Comparison of ENCODE assay signal across 21 cellular contexts in the genomic region with DNA sequence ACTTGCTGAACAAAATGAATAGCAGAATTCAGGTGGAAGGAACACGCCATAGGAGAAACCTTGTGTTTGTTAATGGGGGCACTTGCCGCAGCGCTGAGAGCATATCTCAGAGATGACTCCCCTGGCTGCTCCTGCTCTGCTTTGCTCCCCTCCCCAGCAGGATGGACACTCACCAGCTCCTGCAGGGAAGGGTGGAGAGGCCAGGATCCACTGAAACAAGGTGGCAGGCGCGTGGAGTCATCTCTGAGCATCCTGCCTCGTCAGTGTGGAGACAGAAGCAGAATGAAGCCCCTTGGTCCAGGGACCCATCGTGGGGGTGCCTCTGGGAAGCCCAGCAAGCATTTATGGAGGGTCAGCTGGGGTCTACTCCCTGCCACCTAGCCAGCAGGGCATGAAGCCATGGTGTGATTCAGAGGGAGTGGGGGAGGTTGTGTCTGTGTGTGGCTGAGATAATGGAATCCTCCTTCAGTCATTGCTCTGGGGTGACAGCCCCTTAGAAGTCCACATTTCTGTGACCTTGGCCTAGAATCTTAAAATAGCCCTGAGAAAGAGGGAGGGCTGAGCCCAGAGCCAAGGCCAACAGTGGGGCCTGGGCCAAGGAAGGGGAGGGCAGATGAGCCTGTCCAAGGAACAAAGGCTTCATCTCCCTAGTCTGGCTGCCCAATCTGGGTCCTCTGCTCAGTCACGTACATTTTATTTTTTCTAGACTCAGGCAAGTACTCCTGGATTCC.
DNase-seq lines count a peak whose midpoint lies in the region; ATAC-seq, FAIRE-seq and TF ChIP-seq lines count a peak whose summit lies in the region.
"Had no signal": no experiment of that assay in that cellular context is flagged by ENCODE, and none has a peak within 500 bp of the region (broad histone marks: within the 10 kb centered on the region; RNA-seq: fewer than 3 reads in every experiment).

No MANE protein-coding gene starts in this region.

- no peak for FAIRE-seq in HepG2 (lab: Jason Lieb, UNC)
- FAIRE-seq: astrocyte, colon had no signal

- H2BK5ac ChIP-seq in neuronal stem cell (ENCODE audit: low read length): peak overlapping the region; percentile 21

- TF ChIP-seq CTCF in right lobe of liver (IDR thresholded peaks at IDR 0.05): no peak
- TF ChIP-seq CTCF in HepG2 (CRISPR knock-in tag; IDR thresholded peaks at IDR 0.05): no peak

- intact Hi-C loops in right lobe of liver (cut with DNase I): no loop called here
- intact Hi-C loops in HepG2 (cut with micrococcal nuclease; ENCODE audit: unreplicated experiment): no loop called here
- intact Hi-C loops in left cardiac atrium (cut with DNase I): no loop called here

- peak in 1 of 3 donors; percentile 67 for DNase-seq in right lobe of liver
- DNase-seq in HepG2 (ENCODE audit: low spot score): no peak
- peak; percentile 49 for DNase-seq in left cardiac atrium
- DNase-seq in neuronal stem cell (ENCODE audit: low spot score): no peak
- peak; percentile 67 for DNase-seq in ureter (ENCODE audit: low spot score)
- DNase-seq in medulla oblongata (ENCODE audit: extremely low spot score): no peak
- DNase-seq: 8988T; activated CD4-positive, alpha-beta T cell treated with anti-CD3 and anti-CD28 coated beads for 1 hour; activated CD8-positive, alpha-beta memory T cell treated with anti-CD3 and anti-CD28 coated beads for 24 hours; activated naive CD4-positive, alpha-beta T cell treated with anti-CD3 and anti-CD28 coated beads for 36 hours; activated T-cell treated with anti-CD3 and anti-CD28 coated beads, Interleukin-2, amount 50 U/mL, for 4 hours; naive thymus-derived CD8-positive, alpha-beta T cell; NCI-H2107; NCI-H510A treated with DMSO at 0.1 percent for 48 hours; T-helper 9 cell had no signal

- H3K79me2 ChIP-seq in HepG2 (ENCODE audit: insufficient read depth, low read length): no peaks in the 10 kb centered on the region

- no peaks in the 10 kb centered on the region for H4K20me1 ChIP-seq in HepG2 (ENCODE audit: insufficient read depth, low read length)

- H3K18ac ChIP-seq in neuronal stem cell (ENCODE audit: low read length): peak overlapping the region; percentile 52

- no peak overlapping the region for H3K4me3 ChIP-seq in right lobe of liver
- H3K4me3 ChIP-seq in HepG2 (replicated peaks in 1 of 3; ENCODE audit: insufficient read depth in 1 of 3, low read depth in 2 of 3, low read length in 3 of 3): no peak overlapping the region
- H3K4me3 ChIP-seq in neuronal stem cell (ENCODE audit: low read length in 2 of 2): no peak overlapping the region
- H3K4me3 ChIP-seq: HAP-1, vagina had no signal

- peak; percentile 33 to 68 (median 46) for ATAC-seq in right lobe of liver
- no peak for ATAC-seq in HepG2
- peak; percentile 90 to 92 for ATAC-seq in left cardiac atrium
- ATAC-seq in HG02763 (IDR thresholded peaks at IDR 0.05; ENCODE audit: unreplicated experiment): no peak
- no peak for ATAC-seq in GM21447 (IDR thresholded peaks at IDR 0.05; ENCODE audit: unreplicated experiment)
- ATAC-seq: activated T-cell treated with anti-CD3 and anti-CD28 coated beads, Interleukin-2, amount 50 U/mL, for 4 hours; naive thymus-derived CD8-positive, alpha-beta T cell had no signal

- H3K4ac ChIP-seq in neuronal stem cell (ENCODE audit: low read length): no peak overlapping the region

- H2AFZ ChIP-seq in HepG2 (ENCODE audit: low read length): no peak overlapping the region
- H2AFZ ChIP-seq in neuronal stem cell (ENCODE audit: low read length): no peak overlapping the region

- BruUV-seq in HepG2 (replicated peaks; lab: Mats Ljungman, UMichigan): no TSS peak

- H3K4me1 ChIP-seq in right lobe of liver (peaks cover 0 to 39% (median 16%) of the 10 kb centered on the region in 4 donors), HepG2 (ENCODE audit: insufficient read depth, low read length) (no peaks in the 10 kb centered on the region), neuronal stem cell (ENCODE audit: control insufficient read depth in 2 of 2, insufficient read depth in 1 of 2, low read depth in 1 of 2, low read length in 2 of 2) (peaks cover 0 to 7% of the 10 kb centered on the region in 2 donors)
- H3K4me1 ChIP-seq: HAP-1 had no signal

- H3K14ac ChIP-seq in neuronal stem cell (ENCODE audit: low read length): no peak overlapping the region

- H3K27ac ChIP-seq in right lobe of liver (peak overlapping the region in 1 of 3 donors; percentile 69), HepG2 (ENCODE audit: extremely low read length, insufficient read depth, low read length) (no peak overlapping the region), neuronal stem cell (replicated peaks; ENCODE audit: low read length) (no peak overlapping the region)
- H3K27ac ChIP-seq: vagina had no signal

- H2BK12ac ChIP-seq in neuronal stem cell (ENCODE audit: low read length): no peak overlapping the region

- H4K91ac ChIP-seq in neuronal stem cell (ENCODE audit: low read depth, low read length, poor library complexity): no peak overlapping the region

- POLR2A ChIA-PET in HepG2 (lab: Yijun Ruan, JAX): no interaction called here

- CTCF ChIA-PET in HepG2 (lab: Yijun Ruan, JAX; ENCODE audit: low intra/inter-chr PET ratio, low total read pairs): no interaction called here

- H3K4me2 ChIP-seq in HepG2 (ENCODE audit: low read depth, low read length): no peak overlapping the region
- H3K4me2 ChIP-seq in neuronal stem cell (ENCODE audit: insufficient read depth, low read length, poor library complexity, severe bottlenecking): no peak overlapping the region

- H3K36me3 ChIP-seq in right lobe of liver (no peaks in the 10 kb centered on the region), HepG2 (replicated peaks in 1 of 2; ENCODE audit: control insufficient read depth in 1 of 2, insufficient read depth in 2 of 2, low read length in 2 of 2) (no peaks in the 10 kb centered on the region), neuronal stem cell (replicated peaks in 1 of 2; ENCODE audit: control insufficient read depth in 2 of 2, insufficient read depth in 2 of 2, low read length in 2 of 2) (no peaks in the 10 kb centered on the region)
- H3K36me3 ChIP-seq: HAP-1, vagina had no signal

- TF ChIP-seq EP300 in HepG2 (IDR thresholded peaks at IDR 0.05; ENCODE audit: low read depth in 2 of 2, low read length in 2 of 2) (no peak), HepG2 (CRISPR knock-in tag; IDR thresholded peaks at IDR 0.05; ENCODE audit: borderline replicate concordance) (no peak)

- H3K27me3 ChIP-seq in right lobe of liver: no peaks in the 10 kb centered on the region
- H3K27me3 ChIP-seq in HepG2 (ENCODE audit: control insufficient read depth in 1 of 2, insufficient read depth in 2 of 2, low read length in 2 of 2): peaks cover 0 to 5% of the 10 kb centered on the region in 2 experiments; a peak in 1 of 5 replicates
- no peaks in the 10 kb centered on the region for H3K27me3 ChIP-seq in neuronal stem cell (ENCODE audit: control insufficient read depth in 3 of 3, insufficient read depth in 3 of 3, low read depth in 1 of 3, low read length in 3 of 3)
- H3K27me3 ChIP-seq: vagina had no signal

- H3K9me3 ChIP-seq in right lobe of liver (no peaks in the 10 kb centered on the region), HepG2 (ENCODE audit: low read length) (no peaks in the 10 kb centered on the region), neuronal stem cell (replicated peaks in 1 of 2; ENCODE audit: control insufficient read depth in 2 of 2, insufficient read depth in 1 of 2, low read depth in 1 of 2, low read length in 2 of 2) (no peaks in the 10 kb centered on the region)
- H3K9me3 ChIP-seq: HAP-1, vagina had no signal

- TF ChIP-seq RAD21 in HepG2 (CRISPR knock-in tag; IDR thresholded peaks at IDR 0.05): no peak

- WGBS in right lobe of liver (ENCODE audit: insufficient coverage, low coverage, low lambda C conversion rate, missing lambda C conversion rate): 58% methylated on average over 3 of the region's 8 CpGs
- 72% methylated on average over 4 of the region's 8 CpGs for WGBS in HepG2 (ENCODE audit: low lambda C conversion rate)
- no CpG with 5 or more reads among the region's 8 CpGs for WGBS in neuronal stem cell (ENCODE audit: extremely low coverage in 2 of 2, insufficient read length in 2 of 2, insufficient replicate concordance in 1 of 2), 2 donors

- no peaks in the 10 kb centered on the region for H3K79me1 ChIP-seq in neuronal stem cell (ENCODE audit: low read depth, low read length)

- H3K9ac ChIP-seq in HepG2 (ENCODE audit: insufficient read depth, low read depth, low read length) (no peak overlapping the region), neuronal stem cell (ENCODE audit: low read depth, low read length, poor library complexity) (no peak overlapping the region)

- TF ChIP-seq POLR2A in right lobe of liver (IDR thresholded peaks at IDR 0.05) (no peak), HepG2 (IDR thresholded peaks at IDR 0.05; ENCODE audit: insufficient read depth in 1 of 2, low read depth in 2 of 2, low read length in 2 of 2) (no peak)

- H2BK15ac ChIP-seq in neuronal stem cell (ENCODE audit: low read length): no peak overlapping the region

- H4K8ac ChIP-seq in neuronal stem cell (ENCODE audit: low read depth, low read length): no peak overlapping the region

- H3K23ac ChIP-seq in neuronal stem cell (ENCODE audit: low read depth, low read length, poor library complexity): peak overlapping the region; percentile 31

- H2BK120ac ChIP-seq in neuronal stem cell (ENCODE audit: low read depth, low read length): no peak overlapping the region

- in situ Hi-C loops in HepG2 (cut with HindIII; ENCODE audit: extremely low pct_ligation_motif_present, low pct_unique_long_range_greater_than_20kb): no loop called here

- peak overlapping the region; percentile 26 for H2AK5ac ChIP-seq in neuronal stem cell (ENCODE audit: low read depth, low read length)

TF ChIP-seq in HepG2, 621 proteins besides CTCF, POLR2A, EP300 and RAD21 (continues in another document):
- TF ChIP-seq ZBTB42 (CRISPR knock-in tag; IDR thresholded peaks at IDR 0.05) (no peak), ATAD3A (CRISPR knock-in tag; IDR thresholded peaks at IDR 0.05) (no peak), NFKB2 (CRISPR knock-in tag; IDR thresholded peaks at IDR 0.05; ENCODE audit: borderline replicate concordance) (no peak), ZNF563 (CRISPR knock-in tag; IDR thresholded peaks at IDR 0.05) (no peak)
- TF ChIP-seq, protein P1, sequence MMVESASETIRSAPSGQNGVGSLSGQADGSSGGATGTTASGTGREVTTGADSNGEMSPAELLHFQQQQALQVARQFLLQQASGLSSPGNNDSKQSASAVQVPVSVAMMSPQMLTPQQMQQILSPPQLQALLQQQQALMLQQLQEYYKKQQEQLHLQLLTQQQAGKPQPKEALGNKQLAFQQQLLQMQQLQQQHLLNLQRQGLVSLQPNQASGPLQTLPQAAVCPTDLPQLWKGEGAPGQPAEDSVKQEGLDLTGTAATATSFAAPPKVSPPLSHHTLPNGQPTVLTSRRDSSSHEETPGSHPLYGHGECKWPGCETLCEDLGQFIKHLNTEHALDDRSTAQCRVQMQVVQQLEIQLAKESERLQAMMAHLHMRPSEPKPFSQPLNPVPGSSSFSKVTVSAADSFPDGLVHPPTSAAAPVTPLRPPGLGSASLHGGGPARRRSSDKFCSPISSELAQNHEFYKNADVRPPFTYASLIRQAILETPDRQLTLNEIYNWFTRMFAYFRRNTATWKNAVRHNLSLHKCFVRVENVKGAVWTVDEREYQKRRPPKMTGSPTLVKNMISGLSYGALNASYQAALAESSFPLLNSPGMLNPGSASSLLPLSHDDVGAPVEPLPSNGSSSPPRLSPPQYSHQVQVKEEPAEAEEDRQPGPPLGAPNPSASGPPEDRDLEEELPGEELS (CRISPR knock-in tag; IDR thresholded peaks at IDR 0.05): no peak

Comparison
In these comparisons a context has a peak if more than half of its experiments do, and no peak if none do; other contexts are left out.
1. ATAC-seq: peak in right lobe of liver (4 of 4) and left cardiac atrium (2 of 2); none in HepG2 (single experiment), HG02763 (single experiment) and GM21447 (single experiment).
2. DNase-seq: peak in left cardiac atrium (single experiment) and ureter (single experiment); none in HepG2 (single experiment), neuronal stem cell (single experiment) and medulla oblongata (single experiment).